ENCODE assay signal across 6 cellular contexts in genomic region chr16:23508589-23509440, GRCh38. TPM values are rescaled to one million over a fixed set of nuclear protein-coding genes. Genes with fewer than 3 reads are reported as not detected.
DNase-seq lines count a peak whose midpoint lies in the region; ATAC-seq and TF ChIP-seq lines count a peak whose summit lies in the region.

No MANE protein-coding gene starts in this region.

- TF ChIP-seq CTCF in heart left ventricle (IDR thresholded peaks at IDR 0.05): no peak

- no peaks in the 10 kb centered on the region for H3K9me3 ChIP-seq in heart left ventricle
- H3K9me3 ChIP-seq in duodenal mucosa (ENCODE audit: control insufficient read depth in 1 of 2, low read length in 2 of 2): no peaks in the 10 kb centered on the region

- peak overlapping the region; percentile 46 to 48 for H3K9ac ChIP-seq in duodenal mucosa (ENCODE audit: low read depth in 1 of 2, low read length in 2 of 2)

- H3K27me3 ChIP-seq in heart left ventricle: no peaks in the 10 kb centered on the region
- no peaks in the 10 kb centered on the region for H3K27me3 ChIP-seq in duodenal mucosa (ENCODE audit: control insufficient read depth in 1 of 2, insufficient read depth in 2 of 2, low read length in 2 of 2)

- WGBS in heart left ventricle, 4 donors: 15 to 21% (median 18%) methylated on average over 28 of the region's 28 CpGs

- H3K36me3 ChIP-seq in heart left ventricle (no peaks in the 10 kb centered on the region), duodenal mucosa (ENCODE audit: control insufficient read depth in 1 of 2, insufficient read depth in 2 of 2, low read length in 2 of 2) (peaks cover 0 to 4% of the 10 kb centered on the region in 2 donors)

- DNase-seq in heart left ventricle: peak in 1 of 5 donors; percentile 33
- DNase-seq in cardiac septum (ENCODE audit: low spot score): no peak
- DNase-seq in renal cortical epithelial cell (ENCODE audit: low read depth): peak; percentile 9
- DNase-seq in HuH-7.5 (ENCODE audit: low spot score): no peak

- H3K27ac ChIP-seq in heart left ventricle (peak overlapping the region in 9 of 12 donors; percentile 3 to 92 (median 86)), duodenal mucosa (ENCODE audit: low read depth, low read length) (no peak overlapping the region)

- no peak for TF ChIP-seq POLR2A in heart left ventricle (IDR thresholded peaks at IDR 0.05)

- ATAC-seq in heart left ventricle: peak in 1 of 4 donors; percentile 3
- no peak for ATAC-seq in GM21515 (IDR thresholded peaks at IDR 0.05; ENCODE audit: unreplicated experiment)

- H3K4me1 ChIP-seq in heart left ventricle (peaks cover 4 to 55% (median 27%) of the 10 kb centered on the region in 12 donors), duodenal mucosa (ENCODE audit: control insufficient read depth in 1 of 2, insufficient read depth in 2 of 2, low read length in 2 of 2) (peaks cover 35 to 41% of the 10 kb centered on the region in 2 donors)

- intact Hi-C loops in heart left ventricle (cut with DNase I): loop anchor here in 2 of 10 donors (2.0 to 5.0 kb wide), 2 partner anchors 48 to 88 kb away; partner anchors contain the start of genes EARS2 (in 1 of the 2), NDUFAB1 (in 1 of the 2) and UBFD1 (in 1 of the 2)
- intact Hi-C loops in cardiac septum (cut with DNase I): loop anchor here (5.0 kb wide), 1 partner anchor 48 kb away; the partner anchor contains the start of genes EARS2 and UBFD1

- H3K4me3 ChIP-seq in heart left ventricle: peak overlapping the region; percentile 65 to 98 (median 78)
- peak overlapping the region; percentile 77 for H3K4me3 ChIP-seq in duodenal mucosa (ENCODE audit: low read depth in 1 of 2, low read length in 2 of 2)

RNA-seq across cellular contexts. Expression of gene GGA2, which starts 1.5 kb away (rescaled TPM):
- total RNA-seq in heart left ventricle (10 to 100 TPM; 30.8 to 73.8 (median 47.5) TPM), cardiac septum (38.1 TPM), renal cortical epithelial cell (15.8 and 33.8 TPM in 2 replicates)
- polyA plus RNA-seq in heart left ventricle: 10 to 100 TPM; 17.9 to 20.0 TPM

RNA-seq across cellular contexts. Expression of gene EARS2, which starts 48.3 kb away (rescaled TPM):
- 10 to 100 TPM; 12.2 to 37.0 (median 21.5) TPM for total RNA-seq in heart left ventricle
- polyA plus RNA-seq in heart left ventricle: 10 to 100 TPM; 16.7 to 22.8 TPM
- total RNA-seq in cardiac septum: 16.4 TPM
- 37.2 and 45.3 TPM in 2 replicates for total RNA-seq in renal cortical epithelial cell

RNA-seq across cellular contexts. Expression of gene UBFD1, which starts 48.7 kb away (rescaled TPM):
- total RNA-seq in heart left ventricle (100 to 1,000 TPM in 2 of 9 donors, 10 to 100 TPM in 7; 42.0 to 116 (median 57.7) TPM), cardiac septum (49.7 TPM), renal cortical epithelial cell (107 and 193 TPM in 2 replicates)
- 10 to 100 TPM; 17.9 to 40.2 TPM for polyA plus RNA-seq in heart left ventricle

RNA-seq across cellular contexts. Expression of gene COG7, which starts 55.8 kb away (rescaled TPM):
- total RNA-seq in heart left ventricle: 10 to 100 TPM in 7 of 9 donors, 1 to 10 TPM in 2; 7.8 to 16.8 (median 12.2) TPM
- 10 to 100 TPM; 11.1 to 12.4 TPM for polyA plus RNA-seq in heart left ventricle
- 14.4 TPM for total RNA-seq in cardiac septum
- total RNA-seq in renal cortical epithelial cell: 9.9 and 24.9 TPM in 2 replicates
